ENCODE assay signal across 8 cellular contexts in genomic region chrX:40097492-40098263, GRCh38. TPM values are rescaled to one million over a fixed set of nuclear protein-coding genes. Genes with fewer than 3 reads are reported as not detected.
DNase-seq lines count a peak whose midpoint lies in the region; TF ChIP-seq lines count a peak whose summit lies in the region.

TSS of gene BCOR (minus strand) at chrX:40097958. CDS start at chrX:40077929, 20,029 bp downstream.

- peak within 1 kb of the TSS in 1 of 2 experiments; percentile 48 for H3K14ac ChIP-seq in mesenchymal stem cell (ENCODE audit: low read length in 2 of 2)

- H3F3A ChIP-seq in GM23248 (ENCODE audit: insufficient read depth), result peaks cover 6% of the 10 kb centered on the region; the same call in 1 of the 2 replicates

- no peak for TF ChIP-seq CTCF in C4-2B (conservative IDR thresholded peaks at IDR 0.05)

- H2BK15ac ChIP-seq in mesenchymal stem cell (ENCODE audit: low read depth, poor library complexity, severe bottlenecking), result peak within 1 kb of the TSS; percentile 52

- H3K4me1 ChIP-seq in GM23248 (ENCODE audit: insufficient read depth) (peaks cover 4% of the 10 kb centered on the region; the same call in 1 of the 2 replicates), ectodermal cell (ENCODE audit: control insufficient read depth, insufficient read depth, low read length) (peaks cover 25% of the 10 kb centered on the region), mesenchymal stem cell (ENCODE audit: control insufficient read depth, insufficient read depth, low read depth, low read length) (peaks cover 9% of the 10 kb centered on the region)

- H3K36me3 ChIP-seq in GM23248 (ENCODE audit: low read depth) (no peaks in the 10 kb centered on the region), ectodermal cell (ENCODE audit: control insufficient read depth, insufficient read depth, low read length) (no peaks in the 10 kb centered on the region), mesenchymal stem cell (ENCODE audit: control insufficient read depth in 1 of 2, insufficient read depth in 2 of 2, low read depth in 1 of 2, low read length in 2 of 2) (no peaks in the 10 kb centered on the region)

- no peak within 1 kb of the TSS for H2BK5ac ChIP-seq in mesenchymal stem cell (ENCODE audit: low read depth, low read length, poor library complexity, severe bottlenecking)

- peak within 1 kb of the TSS; percentile 49 for H2BK120ac ChIP-seq in mesenchymal stem cell (ENCODE audit: low read depth, low read length)

- H3K18ac ChIP-seq in mesenchymal stem cell (ENCODE audit: low read depth in 1 of 2, low read length in 2 of 2), result peak within 1 kb of the TSS; percentile 70 to 90

- peaks cover 38% of the 10 kb centered on the region for H3K79me2 ChIP-seq in GM23248 (ENCODE audit: insufficient read depth)

- no peaks in the 10 kb centered on the region for H4K20me1 ChIP-seq in GM23248 (ENCODE audit: insufficient read depth)

- H2BK12ac ChIP-seq in mesenchymal stem cell (ENCODE audit: low read length in 2 of 2), result peak within 1 kb of the TSS in 1 of 2 experiments; percentile 90

- WGBS in GM23248 (ENCODE audit: low coverage in 1 of 2, low lambda C conversion rate in 2 of 2, missing lambda C conversion rate in 2 of 2), 2 experiments, result 2% methylated on average over 47 of the region's 100 CpGs; no CpG with 5 or more reads in 1 of the 2 experiments
- 0% methylated on average over 94 to 95 of the region's 100 CpGs for WGBS in ectodermal cell, 2 experiments
- 1% methylated on average over 14 of the region's 100 CpGs for WGBS in mesenchymal stem cell

- peak within 1 kb of the TSS; percentile 75 for H4K91ac ChIP-seq in mesenchymal stem cell (ENCODE audit: low read length)

- no peak within 1 kb of the TSS for H3K23ac ChIP-seq in mesenchymal stem cell (ENCODE audit: low read length in 2 of 2)

- H3K9me2 ChIP-seq in GM23248 (ENCODE audit: insufficient read depth), result no peaks in the 10 kb centered on the region

- no peak within 1 kb of the TSS for H2AK5ac ChIP-seq in mesenchymal stem cell (ENCODE audit: low read length, severe bottlenecking)

- H3K27me3 ChIP-seq in GM23248 (replicated peaks; ENCODE audit: insufficient read depth) (no peaks in the 10 kb centered on the region), ectodermal cell (ENCODE audit: control insufficient read depth, insufficient read depth, low read length, poor library complexity, severe bottlenecking) (peaks cover 67% of the 10 kb centered on the region), mesenchymal stem cell (ENCODE audit: control insufficient read depth in 1 of 2, insufficient read depth in 1 of 2, low read length in 2 of 2) (peaks cover 0 to 51% of the 10 kb centered on the region in 2 experiments)

- H3K4me3 ChIP-seq in GM23248, result peak within 1 kb of the TSS; percentile 79
- peak within 1 kb of the TSS; percentile 49 for H3K4me3 ChIP-seq in ectodermal cell (ENCODE audit: insufficient read depth, low read depth, low read length)
- H3K4me3 ChIP-seq in mesenchymal stem cell (ENCODE audit: insufficient read depth in 1 of 2, low read depth in 1 of 2, low read length in 2 of 2), result peak within 1 kb of the TSS; percentile 71 to 76

- H2AFZ ChIP-seq in GM23248 (peak within 1 kb of the TSS; percentile 48; the same call in 1 of the 2 replicates), mesenchymal stem cell (ENCODE audit: low read depth, low read length) (no peak within 1 kb of the TSS)

- DNase-seq in GM23248 (peak; percentile 77), NCI-H446 treated with DMSO at 0.1 percent for 48 hours (lab: John Stamatoyannopoulos, UW) (peak; percentile 32), mesenchymal stem cell (peak; percentile 78), germinal center (ENCODE audit: low spot score) (no peak)
- DNase-seq in activated CD4-positive, alpha-beta T cell treated with anti-CD3 and anti-CD28 coated beads, Interleukin-2, amount 50 U/mL, for 1 hour, result peak; percentile 73
- peak; percentile 60 for DNase-seq in stimulated activated CD8-positive, alpha-beta memory T cell treated with anti-CD3 and anti-CD28 coated beads, Interleukin-12 subunit alpha, Interleukin-12 subunit beta, amount 100 ng/mL, for 4 hours (ENCODE audit: low read depth)

- no peak within 1 kb of the TSS for H4K8ac ChIP-seq in mesenchymal stem cell (ENCODE audit: low read length)

- in situ Hi-C loops in GM23248 (cut with MboI), result no loop called here

- H3K79me1 ChIP-seq in mesenchymal stem cell (replicated peaks; ENCODE audit: low read length, poor library complexity, severe bottlenecking), result peaks cover 6% of the 10 kb centered on the region

- peak within 1 kb of the TSS; percentile 87 for H3K27ac ChIP-seq in C4-2B
- peak within 1 kb of the TSS; percentile 80 for H3K27ac ChIP-seq in GM23248
- H3K27ac ChIP-seq in ectodermal cell (ENCODE audit: insufficient read depth, low read depth, low read length, poor library complexity, severe bottlenecking), result no peak within 1 kb of the TSS
- peak within 1 kb of the TSS; percentile 38 for H3K27ac ChIP-seq in mesenchymal stem cell (ENCODE audit: low read length, poor library complexity, severe bottlenecking)

- peak within 1 kb of the TSS; percentile 87 for H3K9ac ChIP-seq in GM23248
- H3K9ac ChIP-seq in mesenchymal stem cell (ENCODE audit: low read length), result no peak within 1 kb of the TSS

- H3K9me3 ChIP-seq in GM23248 (ENCODE audit: low read depth), result no peaks in the 10 kb centered on the region
- H3K9me3 ChIP-seq in ectodermal cell (ENCODE audit: control insufficient read depth, low read length), result no peaks in the 10 kb centered on the region
- no peaks in the 10 kb centered on the region for H3K9me3 ChIP-seq in mesenchymal stem cell (ENCODE audit: control insufficient read depth, low read length)

- H3K4me2 ChIP-seq in GM23248 (ENCODE audit: unreplicated experiment) (peak within 1 kb of the TSS; percentile 78), mesenchymal stem cell (ENCODE audit: low read length, poor library complexity, severe bottlenecking) (peak within 1 kb of the TSS; percentile 87)

- peak within 1 kb of the TSS in 1 of 2 experiments; percentile 75 for H3K4ac ChIP-seq in mesenchymal stem cell (ENCODE audit: low read depth in 1 of 2, low read length in 2 of 2)

RNA-seq across cellular contexts. Expression of gene BCOR, which starts in this region (rescaled TPM):
- 17.6 and 19.7 TPM in 2 replicates for total RNA-seq in GM23248 (2014; rRNA removed; shearing (Covaris generic))
- 9.1 and 10.2 TPM in 2 replicates for polyA plus RNA-seq in GM23248 (2016; fragmentation: Nextera tagmentation; extraction: Ambion mirVana)
- 18.1 TPM for polyA plus RNA-seq in ectodermal cell (2013, experiment 1 of 4)
- 23.8 TPM for polyA plus RNA-seq in ectodermal cell (2013, experiment 2 of 4)
- polyA plus RNA-seq in ectodermal cell (2013, experiment 3 of 4), result 16.4 TPM
- polyA plus RNA-seq in ectodermal cell (2013, experiment 4 of 4), result 14.5 TPM
- polyA plus RNA-seq in mesenchymal stem cell (2013, experiment 1 of 2), result 16.0 TPM
- polyA plus RNA-seq in mesenchymal stem cell (2013, experiment 2 of 2), result 14.9 TPM
